10 cellular contexts compared by ENCODE assay signal in genomic region chr15:49471733-49472132, GRCh38.
A peak's percentile ranks its signal among the peaks of the same experiment; 100 is the strongest.
DNase-seq lines count a peak whose midpoint lies in the region; ATAC-seq and TF ChIP-seq lines count a peak whose summit lies in the region.
"Had no signal": no experiment of that assay in that cellular context is flagged by ENCODE, and none has a peak within 500 bp of the region (broad histone marks: within the 10 kb centered on the region; RNA-seq: fewer than 3 reads in every experiment).

No MANE protein-coding gene starts in this region.

- H3K36me3 Mint-ChIP-seq in T-helper 2 cell treated with Interferon-gamma antibody and Interleukin-4, amounts not matched to agents 5 μg/mL and 100 μg/mL, for 36 hours (ENCODE audit: low read depth) = no peaks in the 10 kb centered on the region

- ATAC-seq in GM19395 (IDR thresholded peaks at IDR 0.05; ENCODE audit: unreplicated experiment) (peak; percentile 75), HG03025 (IDR thresholded peaks at IDR 0.05; ENCODE audit: low FRiP score, unreplicated experiment) (peak; percentile 75), HG03139 (IDR thresholded peaks at IDR 0.05; ENCODE audit: unreplicated experiment) (no peak)

- H3K27ac Mint-ChIP-seq in T-helper 2 cell treated with Interferon-gamma antibody and Interleukin-4, amounts not matched to agents 5 μg/mL and 100 μg/mL, for 36 hours = no peak overlapping the region
- H3K27ac Mint-ChIP-seq: HFFc6 had no signal

- H3K4me3 Mint-ChIP-seq in T-helper 2 cell treated with Interferon-gamma antibody and Interleukin-4, amounts not matched to agents 5 μg/mL and 100 μg/mL, for 36 hours = peak overlapping the region; percentile 42
- H3K4me3 Mint-ChIP-seq: HFFc6 had no signal

- H3K27ac ChIP-seq in WERI-Rb-1 = no peak overlapping the region
- H3K27ac ChIP-seq: BLaER1 had no signal

- H3K4me3 ChIP-seq in GM12865 (ENCODE audit: low read depth, low read length) (no peak overlapping the region), WERI-Rb-1 (ENCODE audit: low read depth, low read length) (no peak overlapping the region)
- H3K4me3 ChIP-seq: BLaER1 had no signal

- no peaks in the 10 kb centered on the region for H3K36me3 ChIP-seq in WERI-Rb-1
- H3K36me3 ChIP-seq: BLaER1 had no signal

- DNase-seq in GM12865 (ENCODE audit: low read depth) (peak; percentile 43), EL (no peak), iPS-NIHi11 (ENCODE audit: low spot score) (no peak), WERI-Rb-1 (no peak)
- peak; percentile 7 for DNase-seq in T-helper 2 cell treated with Interferon-gamma antibody and Interleukin-4, amounts not matched to agents 5 μg/mL and 100 μg/mL, for 36 hours (ENCODE audit: low spot score)
- DNase-seq: HFFc6 had no signal

- H3K27me3 Mint-ChIP-seq in T-helper 2 cell treated with Interferon-gamma antibody and Interleukin-4, amounts not matched to agents 5 μg/mL and 100 μg/mL, for 36 hours (ENCODE audit: low read depth) = peaks cover 10% of the 10 kb centered on the region

- TF ChIP-seq CTCF in GM12865 (IDR thresholded peaks at IDR 0.05; ENCODE audit: insufficient read depth, low read depth, low read length, missing control alignments) (no peak), WERI-Rb-1 (IDR thresholded peaks at IDR 0.05; ENCODE audit: low read depth, low read length) (no peak)

- no peaks in the 10 kb centered on the region for H3K9me3 ChIP-seq in WERI-Rb-1 (ENCODE audit: severe bottlenecking)
- H3K9me3 ChIP-seq: BLaER1 had no signal

- no peaks in the 10 kb centered on the region for H3K27me3 ChIP-seq in WERI-Rb-1 (ENCODE audit: insufficient read depth, low read depth, severe bottlenecking)
- H3K27me3 ChIP-seq: BLaER1 had no signal

- H3K4me1 Mint-ChIP-seq in T-helper 2 cell treated with Interferon-gamma antibody and Interleukin-4, amounts not matched to agents 5 μg/mL and 100 μg/mL, for 36 hours (ENCODE audit: low read depth) = peaks cover 5% of the 10 kb centered on the region

- H3K9me3 Mint-ChIP-seq in T-helper 2 cell treated with Interferon-gamma antibody and Interleukin-4, amounts not matched to agents 5 μg/mL and 100 μg/mL, for 36 hours = no peaks in the 10 kb centered on the region

Comparison
In these comparisons a context has a peak if more than half of its experiments do, and no peak if none do; other contexts are left out.
1. DNase-seq: peak in GM12865 (single experiment) and T-helper 2 cell treated with Interferon-gamma antibody and Interleukin-4, amounts not matched to agents 5 μg/mL and 100 μg/mL, for 36 hours (single experiment); none in EL (single experiment), iPS-NIHi11 (single experiment) and WERI-Rb-1 (single experiment).